In the genomic region with DNA sequence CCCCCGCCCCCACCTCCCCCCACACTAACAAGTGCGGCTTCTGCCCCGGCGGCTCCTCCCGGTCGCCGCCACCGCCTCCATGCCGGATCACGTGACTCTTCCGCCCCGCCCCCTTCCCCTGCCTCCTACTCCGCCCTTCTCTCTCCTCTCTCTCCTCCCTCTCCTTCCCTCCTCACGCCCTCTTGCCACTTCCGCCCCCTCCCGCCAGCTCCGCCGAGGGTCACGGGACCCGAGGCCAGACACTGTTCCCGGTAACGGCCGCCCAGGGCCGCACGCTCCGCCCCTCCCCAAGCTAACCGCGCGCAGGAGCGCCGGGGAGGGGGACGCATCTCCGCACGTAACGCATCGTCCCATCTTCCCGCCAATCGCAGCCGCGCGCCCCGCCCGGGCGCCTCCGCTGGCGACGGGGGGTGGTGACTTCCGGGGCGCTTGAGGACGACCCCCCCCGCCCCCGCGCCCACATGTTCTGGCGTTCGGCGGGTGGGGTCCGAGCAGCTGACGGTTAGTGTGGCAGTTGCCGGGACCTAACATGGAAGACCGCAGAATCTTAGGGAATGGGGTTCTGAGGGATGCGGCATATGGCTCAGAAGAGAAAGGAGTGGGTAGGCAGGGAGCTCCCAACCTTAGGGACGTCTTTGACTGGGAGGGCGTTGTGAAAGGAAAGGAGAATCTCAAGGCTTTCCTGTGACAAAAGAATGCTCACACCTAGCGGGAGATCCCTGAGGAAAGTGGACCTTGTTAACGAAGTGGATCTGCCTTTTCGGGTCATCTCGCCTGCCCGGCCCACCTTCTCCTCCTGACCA, we compare ENCODE assay signal across 8 cellular contexts. TPM values are rescaled to one million over a fixed set of nuclear protein-coding genes. Genes with fewer than 3 reads are reported as not detected.
DNase-seq lines count a peak whose midpoint lies in the region; ATAC-seq and TF ChIP-seq lines count a peak whose summit lies in the region.

A gene with protein sequence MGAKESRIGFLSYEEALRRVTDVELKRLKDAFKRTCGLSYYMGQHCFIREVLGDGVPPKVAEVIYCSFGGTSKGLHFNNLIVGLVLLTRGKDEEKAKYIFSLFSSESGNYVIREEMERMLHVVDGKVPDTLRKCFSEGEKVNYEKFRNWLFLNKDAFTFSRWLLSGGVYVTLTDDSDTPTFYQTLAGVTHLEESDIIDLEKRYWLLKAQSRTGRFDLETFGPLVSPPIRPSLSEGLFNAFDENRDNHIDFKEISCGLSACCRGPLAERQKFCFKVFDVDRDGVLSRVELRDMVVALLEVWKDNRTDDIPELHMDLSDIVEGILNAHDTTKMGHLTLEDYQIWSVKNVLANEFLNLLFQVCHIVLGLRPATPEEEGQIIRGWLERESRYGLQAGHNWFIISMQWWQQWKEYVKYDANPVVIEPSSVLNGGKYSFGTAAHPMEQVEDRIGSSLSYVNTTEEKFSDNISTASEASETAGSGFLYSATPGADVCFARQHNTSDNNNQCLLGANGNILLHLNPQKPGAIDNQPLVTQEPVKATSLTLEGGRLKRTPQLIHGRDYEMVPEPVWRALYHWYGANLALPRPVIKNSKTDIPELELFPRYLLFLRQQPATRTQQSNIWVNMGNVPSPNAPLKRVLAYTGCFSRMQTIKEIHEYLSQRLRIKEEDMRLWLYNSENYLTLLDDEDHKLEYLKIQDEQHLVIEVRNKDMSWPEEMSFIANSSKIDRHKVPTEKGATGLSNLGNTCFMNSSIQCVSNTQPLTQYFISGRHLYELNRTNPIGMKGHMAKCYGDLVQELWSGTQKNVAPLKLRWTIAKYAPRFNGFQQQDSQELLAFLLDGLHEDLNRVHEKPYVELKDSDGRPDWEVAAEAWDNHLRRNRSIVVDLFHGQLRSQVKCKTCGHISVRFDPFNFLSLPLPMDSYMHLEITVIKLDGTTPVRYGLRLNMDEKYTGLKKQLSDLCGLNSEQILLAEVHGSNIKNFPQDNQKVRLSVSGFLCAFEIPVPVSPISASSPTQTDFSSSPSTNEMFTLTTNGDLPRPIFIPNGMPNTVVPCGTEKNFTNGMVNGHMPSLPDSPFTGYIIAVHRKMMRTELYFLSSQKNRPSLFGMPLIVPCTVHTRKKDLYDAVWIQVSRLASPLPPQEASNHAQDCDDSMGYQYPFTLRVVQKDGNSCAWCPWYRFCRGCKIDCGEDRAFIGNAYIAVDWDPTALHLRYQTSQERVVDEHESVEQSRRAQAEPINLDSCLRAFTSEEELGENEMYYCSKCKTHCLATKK (N-terminal part only) (minus strand): TSS at position 92 of the 803 bp plus-strand sequence. CDS start 194 bp downstream, outside the sequence.

- peak within 1 kb of the TSS; percentile 78 for H2AFZ ChIP-seq in OCI-LY7 (ENCODE audit: low read length)

- H3K27ac ChIP-seq in OCI-LY7 (ENCODE audit: low read depth, low read length, poor library complexity, severe bottlenecking) (peak within 1 kb of the TSS; percentile 57), epithelial cell of prostate (peak within 1 kb of the TSS; percentile 90)

- peak within 1 kb of the TSS; percentile 87 for H3K4me3 ChIP-seq in OCI-LY7 (ENCODE audit: low read depth, low read length, poor library complexity, severe bottlenecking)

- H3K4me1 ChIP-seq in OCI-LY7 (ENCODE audit: insufficient read depth, low read length, poor library complexity, severe bottlenecking): peaks cover 22% of the 10 kb centered on the region

- peaks cover 42% of the 10 kb centered on the region; the same call in 1 of the 2 replicates for H3K79me2 ChIP-seq in OCI-LY7 (ENCODE audit: insufficient read depth, low read depth, low read length)

- CTCF ChIA-PET in OCI-LY7 (lab: Charles Lee; ENCODE audit: unreplicated experiment): no interaction called here

- H3K9me2 ChIP-seq in OCI-LY7 (ENCODE audit: insufficient read depth, low read length): no peaks in the 10 kb centered on the region

- H3K4me2 ChIP-seq in OCI-LY7 (ENCODE audit: low read length): peak within 1 kb of the TSS; percentile 75

- no peaks in the 10 kb centered on the region for H3K9me3 ChIP-seq in OCI-LY7 (ENCODE audit: low read length)

- BruUV-seq in OCI-LY7 (replicated peaks; lab: Mats Ljungman, UMichigan): no TSS peak

- intact Hi-C loops in OCI-LY7 (cut with micrococcal nuclease; ENCODE audit: unreplicated experiment): loop anchor here (10.0 kb wide), 2 partner anchors 57 to 257 kb away; no protein-coding TSS in a partner anchor

- DNase-seq in DMS 273 treated with DMSO at 0.1 percent for 48 hours (lab: John Stamatoyannopoulos, UW): peak; percentile 95
- peak; percentile 99 for DNase-seq in HuH-7.5 (ENCODE audit: low spot score)
- peak; percentile 94 for DNase-seq in OCI-LY7 (ENCODE audit: low spot score)
- peak; percentile 98 for DNase-seq in activated T-cell treated with anti-CD3 and anti-CD28 coated beads for 4 hours
- DNase-seq in epithelial cell of prostate (ENCODE audit: low read depth, low spot score): peak; percentile 83
- DNase-seq in mucosa of gallbladder (ENCODE audit: low spot score): peak; percentile 99
- peak; percentile 95 to 97 for DNase-seq in stimulated activated CD8-positive, alpha-beta memory T cell treated with anti-CD3 and anti-CD28 coated beads, Interleukin-4, amount 100 ng/mL, for 4 hours (ENCODE audit: low read depth in 2 of 2, low spot score in 1 of 2)

- H3K36me3 ChIP-seq in OCI-LY7 (ENCODE audit: insufficient read depth, low read length): no peaks in the 10 kb centered on the region

- POLR2A ChIA-PET in OCI-LY7 (lab: Charles Lee): interaction anchor here (0.6 to 1.0 kb wide), 4 partner anchors 15 to 1462 kb away, joined by 3 to 8 read pairs (median 4); no protein-coding TSS in a partner anchor

- ATAC-seq in GM21515 (IDR thresholded peaks at IDR 0.05; ENCODE audit: unreplicated experiment): peak; percentile 80

- no peaks in the 10 kb centered on the region for H4K20me1 ChIP-seq in OCI-LY7 (ENCODE audit: insufficient read depth, low read length)

- TF ChIP-seq CTCF in OCI-LY7 (conservative IDR thresholded peaks at IDR 0.05; ENCODE audit: low read length): 0 out of 2 replicates have a peak, but pooled peaks have one; percentile 28

RNA-seq across cellular contexts. Expression of the gene that starts here (rescaled TPM):
- 13.7 and 16.9 TPM in 2 replicates for total RNA-seq in OCI-LY7 (2014; rRNA removed; shearing (Covaris generic))
- total RNA-seq in OCI-LY7 (2022) (28.0 and 28.8 TPM in 2 replicates), mucosa of gallbladder (39.0 TPM)

Comparison
In these comparisons a context has a peak if more than half of its experiments do, and no peak if none do; other contexts are left out.
1. Peak in every context shown above with its lines: DNase-seq, ATAC-seq, H3K4me3 ChIP-seq and H3K27ac ChIP-seq.